Comparison of ENCODE assay signal across 18 cellular contexts in the genomic region with DNA sequence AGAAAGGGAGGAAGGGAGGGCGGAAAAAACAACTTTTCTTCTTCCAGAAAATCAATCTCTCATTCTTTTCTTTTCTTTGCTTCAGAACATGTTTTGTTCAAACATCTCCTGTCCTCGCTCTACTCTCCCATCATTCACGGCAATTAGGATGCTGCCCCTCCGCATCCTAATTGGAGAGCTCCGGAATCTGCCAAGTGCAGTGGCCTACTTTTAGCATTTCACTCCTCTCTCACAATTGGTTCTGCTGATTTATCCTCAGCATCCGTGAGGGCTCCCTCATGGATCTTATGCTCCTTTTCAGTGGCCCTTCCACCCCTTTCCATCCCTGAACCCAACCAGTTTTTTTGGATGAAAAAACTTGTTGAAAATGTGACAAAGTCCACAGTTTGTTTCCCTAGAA. TPM values are rescaled to one million over a fixed set of nuclear protein-coding genes. Genes with fewer than 3 reads are reported as not detected.
DNase-seq lines count a peak whose midpoint lies in the region; ATAC-seq lines count a peak whose summit lies in the region.
"Had no signal": no experiment of that assay in that cellular context is flagged by ENCODE, and none has a peak within 500 bp of the region (broad histone marks: within the 10 kb centered on the region; RNA-seq: fewer than 3 reads in every experiment).

No MANE protein-coding gene starts in this region.

- H3K4me3 Mint-ChIP-seq in activated T-helper 17 cell treated with anti-CD3 and anti-CD28 coated beads, Interleukin-2, amount 50 U/mL, for 72 hours = no peak overlapping the region
- H3K4me3 Mint-ChIP-seq: B cell; CD8-positive, alpha-beta memory T cell had no signal

- H3K27ac ChIP-seq in layer of hippocampus (ENCODE audit: low read depth, low read length) = peak overlapping the region; percentile 42
- peak overlapping the region; percentile 81 for H3K27ac ChIP-seq in temporal lobe (ENCODE audit: low read depth, low read length)
- H3K27ac ChIP-seq: BLaER1 treated with 17β-estradiol and CSF1 and Interleukin-3, amounts not matched to agents 10 nM and 100 nM; HL-60 had no signal

- no peaks in the 10 kb centered on the region for H3K27me3 ChIP-seq in layer of hippocampus (ENCODE audit: control insufficient read depth, insufficient read depth, low read length)
- H3K27me3 ChIP-seq: BLaER1 treated with 17β-estradiol and CSF1 and Interleukin-3, amounts not matched to agents 10 nM and 100 nM had no signal

- H3K27ac Mint-ChIP-seq in activated T-helper 17 cell treated with anti-CD3 and anti-CD28 coated beads, Interleukin-2, amount 50 U/mL, for 72 hours = no peak overlapping the region
- H3K27ac Mint-ChIP-seq: B cell; CD8-positive, alpha-beta memory T cell had no signal

- no peaks in the 10 kb centered on the region for H3K4me1 Mint-ChIP-seq in activated T-helper 17 cell treated with anti-CD3 and anti-CD28 coated beads, Interleukin-2, amount 50 U/mL, for 72 hours
- H3K4me1 Mint-ChIP-seq: CD8-positive, alpha-beta memory T cell had no signal

- H3K27me3 Mint-ChIP-seq in activated T-helper 17 cell treated with anti-CD3 and anti-CD28 coated beads, Interleukin-2, amount 50 U/mL, for 72 hours = peaks cover 32% of the 10 kb centered on the region

- H3K36me3 Mint-ChIP-seq in activated T-helper 17 cell treated with anti-CD3 and anti-CD28 coated beads, Interleukin-2, amount 50 U/mL, for 72 hours (ENCODE audit: low read depth) = no peaks in the 10 kb centered on the region
- H3K36me3 Mint-ChIP-seq: CD8-positive, alpha-beta memory T cell had no signal

- ATAC-seq in activated T-helper 17 cell treated with anti-CD3 and anti-CD28 coated beads, Interleukin-2, amount 50 U/mL, for 72 hours (replicated peaks) = no peak
- no peak for ATAC-seq in HG02798 (IDR thresholded peaks at IDR 0.05; ENCODE audit: poor library complexity, unreplicated experiment)
- ATAC-seq: K562 had no signal

- in situ Hi-C loops in G401 (cut with HindIII; ENCODE audit: low sequenced_read_pairs) = no loop called here

- no peaks in the 10 kb centered on the region for H3K9me3 Mint-ChIP-seq in activated T-helper 17 cell treated with anti-CD3 and anti-CD28 coated beads, Interleukin-2, amount 50 U/mL, for 72 hours

- peak; percentile 44 for DNase-seq in G401 (ENCODE audit: low spot score)
- peak; percentile 38 for DNase-seq in cerebellar cortex (ENCODE audit: low spot score)
- DNase-seq in COR-L47 (lab: John Stamatoyannopoulos, UW) = no peak
- DNase-seq: 8988T; Caco-2; CD8-positive, alpha-beta memory T cell; GDM1; IMR-90 had no signal

RNA-seq across cellular contexts. Expression of a gene that starts 22.4 kb away (rescaled TPM):
- not detected in 2 replicates for total RNA-seq in G401 (2014; rRNA removed; shearing (Covaris generic))
- 129 TPM for total RNA-seq in temporal lobe
- total RNA-seq in activated T-helper 17 cell treated with anti-CD3 and anti-CD28 coated beads, Interleukin-2, amount 50 U/mL, for 72 hours = not detected
- total RNA-seq: B cell; Caco-2; CD8-positive, alpha-beta memory T cell; H4; IMR-90; K562 had no signal

RNA-seq across cellular contexts. Expression of a gene that starts 53.7 kb away (rescaled TPM):
- total RNA-seq in G401 (2014; rRNA removed; shearing (Covaris generic)) = 0.12 and 0.24 TPM in 2 replicates
- 0.25 TPM for total RNA-seq in temporal lobe
- total RNA-seq in activated T-helper 17 cell treated with anti-CD3 and anti-CD28 coated beads, Interleukin-2, amount 50 U/mL, for 72 hours = under 1 TPM; 0.28 to 0.32 TPM
- total RNA-seq: A673 had no signal

Comparison
In these comparisons a context has a peak if more than half of its experiments do, and no peak if none do; other contexts are left out.
1. RNA of a gene that starts 22.4 kb away (total RNA-seq): 129 TPM in temporal lobe (single experiment); not detected in G401 and not detected in activated T-helper 17 cell treated with anti-CD3 and anti-CD28 coated beads, Interleukin-2, amount 50 U/mL, for 72 hours; every median in the first group is over 100 times any median in the second.